ENCODE assay signal across 1 cellular context in the genomic region with DNA sequence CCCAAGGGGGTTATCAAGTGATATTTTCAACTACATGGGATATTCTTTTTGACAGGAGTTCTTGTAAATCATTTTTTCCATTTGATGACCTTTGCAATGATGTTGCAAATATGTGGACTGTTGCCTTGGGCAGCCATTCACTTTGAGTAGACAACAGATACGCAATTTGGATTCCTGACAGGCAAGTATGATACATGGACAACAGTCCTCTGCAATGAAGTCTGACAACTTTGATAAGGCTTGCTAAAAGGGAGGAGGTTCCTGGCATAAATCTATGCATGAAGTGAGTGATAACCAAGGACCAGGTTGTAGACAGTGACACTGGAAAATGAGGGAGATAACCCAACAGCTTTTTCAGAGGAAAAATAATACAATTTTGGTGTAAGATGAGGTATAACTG.
TF ChIP-seq lines count a peak whose summit lies in the region.

No MANE protein-coding gene starts in this region.

TF ChIP-seq in K562, 482 proteins besides CTCF, POLR2A, EP300 and RAD21 (continued from another document):
- TF ChIP-seq, protein P1, sequence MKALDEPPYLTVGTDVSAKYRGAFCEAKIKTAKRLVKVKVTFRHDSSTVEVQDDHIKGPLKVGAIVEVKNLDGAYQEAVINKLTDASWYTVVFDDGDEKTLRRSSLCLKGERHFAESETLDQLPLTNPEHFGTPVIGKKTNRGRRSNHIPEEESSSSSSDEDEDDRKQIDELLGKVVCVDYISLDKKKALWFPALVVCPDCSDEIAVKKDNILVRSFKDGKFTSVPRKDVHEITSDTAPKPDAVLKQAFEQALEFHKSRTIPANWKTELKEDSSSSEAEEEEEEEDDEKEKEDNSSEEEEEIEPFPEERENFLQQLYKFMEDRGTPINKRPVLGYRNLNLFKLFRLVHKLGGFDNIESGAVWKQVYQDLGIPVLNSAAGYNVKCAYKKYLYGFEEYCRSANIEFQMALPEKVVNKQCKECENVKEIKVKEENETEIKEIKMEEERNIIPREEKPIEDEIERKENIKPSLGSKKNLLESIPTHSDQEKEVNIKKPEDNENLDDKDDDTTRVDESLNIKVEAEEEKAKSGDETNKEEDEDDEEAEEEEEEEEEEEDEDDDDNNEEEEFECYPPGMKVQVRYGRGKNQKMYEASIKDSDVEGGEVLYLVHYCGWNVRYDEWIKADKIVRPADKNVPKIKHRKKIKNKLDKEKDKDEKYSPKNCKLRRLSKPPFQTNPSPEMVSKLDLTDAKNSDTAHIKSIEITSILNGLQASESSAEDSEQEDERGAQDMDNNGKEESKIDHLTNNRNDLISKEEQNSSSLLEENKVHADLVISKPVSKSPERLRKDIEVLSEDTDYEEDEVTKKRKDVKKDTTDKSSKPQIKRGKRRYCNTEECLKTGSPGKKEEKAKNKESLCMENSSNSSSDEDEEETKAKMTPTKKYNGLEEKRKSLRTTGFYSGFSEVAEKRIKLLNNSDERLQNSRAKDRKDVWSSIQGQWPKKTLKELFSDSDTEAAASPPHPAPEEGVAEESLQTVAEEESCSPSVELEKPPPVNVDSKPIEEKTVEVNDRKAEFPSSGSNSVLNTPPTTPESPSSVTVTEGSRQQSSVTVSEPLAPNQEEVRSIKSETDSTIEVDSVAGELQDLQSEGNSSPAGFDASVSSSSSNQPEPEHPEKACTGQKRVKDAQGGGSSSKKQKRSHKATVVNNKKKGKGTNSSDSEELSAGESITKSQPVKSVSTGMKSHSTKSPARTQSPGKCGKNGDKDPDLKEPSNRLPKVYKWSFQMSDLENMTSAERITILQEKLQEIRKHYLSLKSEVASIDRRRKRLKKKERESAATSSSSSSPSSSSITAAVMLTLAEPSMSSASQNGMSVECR (CRISPR knock-in tag; IDR thresholded peaks at IDR 0.05), result no peak
